ENCODE assay signal across 1 cellular context in genomic region chr12:57451233-57451778, GRCh38.
TF ChIP-seq lines count a peak whose summit lies in the region.

No MANE protein-coding gene starts in this region.

TF ChIP-seq in HepG2, 621 proteins besides CTCF, POLR2A, EP300 and RAD21 (continued from another document and continues in another):
- TF ChIP-seq, protein P1, sequence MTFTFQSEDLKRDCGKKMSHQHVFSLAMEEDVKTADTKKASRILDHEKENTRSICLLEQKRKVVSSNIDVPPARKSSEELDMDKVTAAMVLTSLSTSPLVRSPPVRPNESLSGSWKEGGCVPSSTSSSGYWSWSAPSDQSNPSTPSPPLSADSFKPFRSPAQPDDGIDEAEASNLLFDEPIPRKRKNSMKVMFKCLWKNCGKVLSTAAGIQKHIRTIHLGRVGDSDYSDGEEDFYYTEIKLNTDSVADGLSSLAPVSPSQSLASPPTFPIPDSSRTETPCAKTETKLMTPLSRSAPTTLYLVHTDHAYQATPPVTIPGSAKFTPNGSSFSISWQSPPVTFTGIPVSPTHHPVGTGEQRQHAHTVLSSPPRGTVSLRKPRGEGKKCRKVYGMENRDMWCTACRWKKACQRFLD (CRISPR knock-in tag; IDR thresholded peaks at IDR 0.05; ENCODE audit: borderline replicate concordance), result 0 out of 2 replicates have a peak, but pooled peaks have one; percentile 19
- TF ChIP-seq ZNF296 (CRISPR knock-in tag; conservative IDR thresholded peaks at IDR 0.05) (peak; percentile 81; the same call in 1 of the 2 replicates), ZNF205 (CRISPR knock-in tag; IDR thresholded peaks at IDR 0.05) (peak; percentile 97), ZNF282 (IDR thresholded peaks at IDR 0.05; ENCODE audit: partially characterized antibody) (no peak), ZNF232 (CRISPR knock-in tag; IDR thresholded peaks at IDR 0.05; ENCODE audit: borderline replicate concordance) (peak; percentile 57; the same call in 1 of the 2 replicates), CREB3 (CRISPR knock-in tag; IDR thresholded peaks at IDR 0.05) (no peak), ASH2L (IDR thresholded peaks at IDR 0.05; ENCODE audit: insufficient read length, low read depth, low read length) (peak; percentile 71), ZNF678 (CRISPR knock-in tag; IDR thresholded peaks at IDR 0.05) (0 out of 2 replicates have a peak, but pooled peaks have one; percentile 67), HNRNPH1 (optimal IDR thresholded peaks at IDR 0.05; ENCODE audit: low read depth, low read length) (no peak), ZNF124 (CRISPR knock-in tag; IDR thresholded peaks at IDR 0.05) (peak; percentile 90), FOXJ3 (CRISPR knock-in tag; IDR thresholded peaks at IDR 0.05; ENCODE audit: borderline replicate concordance) (peak; percentile 79), KDM4B (CRISPR knock-in tag; IDR thresholded peaks at IDR 0.05) (peak; percentile 94; the same call in 1 of the 2 replicates), ARNTL (CRISPR knock-in tag; IDR thresholded peaks at IDR 0.05) (peak; percentile 98), ZNF407 (CRISPR knock-in tag; IDR thresholded peaks at IDR 0.05; ENCODE audit: not compliant biosample characterization) (peak; percentile 32), ZNF547 (CRISPR knock-in tag; IDR thresholded peaks at IDR 0.05) (peak; percentile 52; the same call in 1 of the 2 replicates), FIP1L1 (IDR thresholded peaks at IDR 0.05; ENCODE audit: borderline replicate concordance, insufficient read depth, low read depth, low read length) (no peak), CEBPB (IDR thresholded peaks at IDR 0.05; ENCODE audit: borderline replicate concordance, low read depth, low read length) (peak; percentile 98), ZNF10 (CRISPR knock-in tag; IDR thresholded peaks at IDR 0.05; ENCODE audit: borderline replicate concordance, low read depth) (no peak), SPEN (CRISPR knock-in tag; IDR thresholded peaks at IDR 0.05; ENCODE audit: low read depth) (peak; percentile 94), SP1 (IDR thresholded peaks at IDR 0.05) (no peak), SP1 (CRISPR knock-in tag; IDR thresholded peaks at IDR 0.05) (peak; percentile 31; the same call in 1 of the 2 replicates), ZSCAN5A (CRISPR knock-in tag; IDR thresholded peaks at IDR 0.05; ENCODE audit: borderline replicate concordance) (peak; percentile 90; the same call in 1 of the 2 replicates), ZNF225 (CRISPR knock-in tag; IDR thresholded peaks at IDR 0.05) (peak; percentile 82; the same call in 1 of the 2 replicates), HMG20A (CRISPR knock-in tag; IDR thresholded peaks at IDR 0.05; ENCODE audit: borderline replicate concordance) (peak; percentile 94), ZNF362 (CRISPR knock-in tag; IDR thresholded peaks at IDR 0.05; ENCODE audit: borderline replicate concordance) (peak; percentile 75; the same call in 1 of the 2 replicates), ZNF496 (CRISPR knock-in tag; IDR thresholded peaks at IDR 0.05; ENCODE audit: insufficient replicate concordance) (no peak), SNAPC2 (CRISPR knock-in tag; IDR thresholded peaks at IDR 0.05) (peak; percentile 90), CREM (IDR thresholded peaks at IDR 0.05) (peak; percentile 91), CREM (CRISPR knock-in tag; IDR thresholded peaks at IDR 0.05) (no peak), SP4 (CRISPR knock-in tag; IDR thresholded peaks at IDR 0.05) (peak; percentile 73), ZBTB7B (CRISPR knock-in tag; IDR thresholded peaks at IDR 0.05) (peak; percentile 98), ZFP90 (CRISPR knock-in tag; IDR thresholded peaks at IDR 0.05; ENCODE audit: borderline replicate concordance) (0 out of 2 replicates have a peak, but pooled peaks have one; percentile 1), ZNF572 (CRISPR knock-in tag; IDR thresholded peaks at IDR 0.05) (peak; percentile 78; the same call in 1 of the 2 replicates), ZNF607 (CRISPR knock-in tag; IDR thresholded peaks at IDR 0.05; ENCODE audit: borderline replicate concordance) (peak; percentile 80; the same call in 1 of the 2 replicates), ZNF605 (CRISPR knock-in tag; IDR thresholded peaks at IDR 0.05) (peak; percentile 76; the same call in 1 of the 2 replicates), MYC (CRISPR knock-in tag; IDR thresholded peaks at IDR 0.05; ENCODE audit: borderline replicate concordance) (peak; percentile 95), MIER2 (CRISPR knock-in tag; IDR thresholded peaks at IDR 0.05) (peak; percentile 79; the same call in 1 of the 2 replicates), ZFP1 (CRISPR knock-in tag; IDR thresholded peaks at IDR 0.05) (peak; percentile 93), ZNF75D (CRISPR knock-in tag; IDR thresholded peaks at IDR 0.05; ENCODE audit: borderline replicate concordance) (no peak), ZBTB7A (CRISPR knock-in tag; IDR thresholded peaks at IDR 0.05) (peak; percentile 95), ZBTB8A (CRISPR knock-in tag; IDR thresholded peaks at IDR 0.05; ENCODE audit: borderline replicate concordance, low read depth) (peak; percentile 89; the same call in 1 of the 2 replicates), TCF7 (IDR thresholded peaks at IDR 0.05; ENCODE audit: low read depth) (peak; percentile 62), JDP2 (CRISPR knock-in tag; IDR thresholded peaks at IDR 0.05; ENCODE audit: borderline replicate concordance) (no peak; the same call in 1 of the 2 replicates), E2F5 (CRISPR knock-in tag; conservative IDR thresholded peaks at IDR 0.05) (0 out of 2 replicates have a peak, but pooled peaks have one; percentile 12), MTA1 (CRISPR knock-in tag; IDR thresholded peaks at IDR 0.05; ENCODE audit: borderline replicate concordance) (peak; percentile 99), PPARG (CRISPR knock-in tag; conservative IDR thresholded peaks at IDR 0.05) (peak; percentile 95)
- TF ChIP-seq, protein P2, sequence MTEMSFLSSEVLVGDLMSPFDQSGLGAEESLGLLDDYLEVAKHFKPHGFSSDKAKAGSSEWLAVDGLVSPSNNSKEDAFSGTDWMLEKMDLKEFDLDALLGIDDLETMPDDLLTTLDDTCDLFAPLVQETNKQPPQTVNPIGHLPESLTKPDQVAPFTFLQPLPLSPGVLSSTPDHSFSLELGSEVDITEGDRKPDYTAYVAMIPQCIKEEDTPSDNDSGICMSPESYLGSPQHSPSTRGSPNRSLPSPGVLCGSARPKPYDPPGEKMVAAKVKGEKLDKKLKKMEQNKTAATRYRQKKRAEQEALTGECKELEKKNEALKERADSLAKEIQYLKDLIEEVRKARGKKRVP (CRISPR knock-in tag; IDR thresholded peaks at IDR 0.05), result peak in 1 of 2 experiments; percentile 93; a peak in 2 of 4 replicates
- TF ChIP-seq, protein P3, sequence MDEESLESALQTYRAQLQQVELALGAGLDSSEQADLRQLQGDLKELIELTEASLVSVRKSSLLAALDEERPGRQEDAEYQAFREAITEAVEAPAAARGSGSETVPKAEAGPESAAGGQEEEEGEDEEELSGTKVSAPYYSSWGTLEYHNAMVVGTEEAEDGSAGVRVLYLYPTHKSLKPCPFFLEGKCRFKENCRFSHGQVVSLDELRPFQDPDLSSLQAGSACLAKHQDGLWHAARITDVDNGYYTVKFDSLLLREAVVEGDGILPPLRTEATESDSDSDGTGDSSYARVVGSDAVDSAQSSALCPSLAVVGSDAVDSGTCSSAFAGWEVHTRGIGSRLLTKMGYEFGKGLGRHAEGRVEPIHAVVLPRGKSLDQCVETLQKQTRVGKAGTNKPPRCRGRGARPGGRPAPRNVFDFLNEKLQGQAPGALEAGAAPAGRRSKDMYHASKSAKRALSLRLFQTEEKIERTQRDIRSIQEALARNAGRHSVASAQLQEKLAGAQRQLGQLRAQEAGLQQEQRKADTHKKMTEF (CRISPR knock-in tag; IDR thresholded peaks at IDR 0.05), result peak; percentile 93
